ENCODE assay signal across 15 cellular contexts in the genomic region with DNA sequence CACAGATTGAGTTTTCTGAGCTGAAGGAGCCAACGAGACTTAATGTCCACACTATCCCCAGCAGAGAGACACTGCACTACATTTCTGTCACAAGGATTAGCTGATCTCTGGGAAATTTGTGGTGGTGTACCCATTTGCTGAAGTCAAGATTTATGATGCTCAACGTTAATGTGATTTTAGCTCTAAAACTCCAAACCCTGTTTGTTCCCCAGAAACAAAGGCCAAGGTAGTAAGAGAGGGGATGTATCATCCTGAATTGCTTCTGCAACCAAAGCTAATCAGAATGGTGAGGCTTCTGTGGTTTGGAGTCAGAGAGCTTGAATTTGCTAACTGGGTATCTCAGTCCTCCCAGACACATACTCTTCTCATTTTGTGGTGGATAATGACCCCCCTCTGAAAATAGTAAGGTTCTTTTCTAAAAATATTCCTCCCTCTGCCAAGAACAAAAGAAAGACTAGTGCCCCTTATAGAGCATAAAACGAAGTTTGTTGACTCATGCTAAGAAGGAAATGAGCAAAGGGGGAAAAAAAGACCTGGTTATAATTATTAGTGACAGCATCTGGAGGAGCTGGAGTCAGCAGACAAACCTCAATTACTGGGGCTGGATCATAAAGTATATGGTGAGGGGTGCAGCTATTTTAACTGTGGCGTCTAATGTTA.
DNase-seq lines count a peak whose midpoint lies in the region; ATAC-seq, FAIRE-seq and TF ChIP-seq lines count a peak whose summit lies in the region.
"Had no signal": no experiment of that assay in that cellular context is flagged by ENCODE, and none has a peak within 500 bp of the region (broad histone marks: within the 10 kb centered on the region; RNA-seq: fewer than 3 reads in every experiment).

No MANE protein-coding gene starts in this region.

- CTCF ChIA-PET in A673 (lab: Charles Lee), result no interaction called here

- H3K27me3 ChIP-seq in A673 (replicated peaks; ENCODE audit: insufficient read depth, low read depth, low read length, poor library complexity), result no peaks in the 10 kb centered on the region
- H3K27me3 ChIP-seq: heart right ventricle, upper lobe of right lung had no signal

- ATAC-seq in HG02642 (IDR thresholded peaks at IDR 0.05; ENCODE audit: poor library complexity, unreplicated experiment), result no peak
- ATAC-seq: effector memory CD8-positive, alpha-beta T cell; upper lobe of right lung had no signal

- no peak overlapping the region for H3K27ac Mint-ChIP-seq in nephron progenitor cell
- H3K27ac Mint-ChIP-seq: effector memory CD8-positive, alpha-beta T cell had no signal

- DNase-seq in A673 (ENCODE audit: low spot score), result peak; percentile 69
- DNase-seq in H54 (ENCODE audit: insufficient read length, low spot score), result no peak
- DNase-seq in NOMO-1 treated with DMSO at 0.1 percent for 48 hours (lab: John Stamatoyannopoulos, UW; ENCODE audit: unreplicated experiment), result peak; percentile 69
- DNase-seq in fibroblast of pulmonary artery (ENCODE audit: low read depth), result peak; percentile 17
- DNase-seq in NCI-H2171 treated with DMSO at 0.1 percent for 48 hours (lab: John Stamatoyannopoulos, UW), result no peak
- DNase-seq in ecto neural progenitor cell (ENCODE audit: low spot score), result no peak
- no peak for DNase-seq in nephron progenitor cell
- DNase-seq: activated CD4-positive, CD25-positive, alpha-beta regulatory T cell; DMS79; effector memory CD8-positive, alpha-beta T cell; heart right ventricle; NCI-H524; stimulated activated CD4-positive, alpha-beta T cell treated with anti-CD3 and anti-CD28 coated beads, Interleukin-15, amount 100 ng/mL, for 24 hours; upper lobe of right lung had no signal

- no peaks in the 10 kb centered on the region for H3K9me3 Mint-ChIP-seq in nephron progenitor cell

- TF ChIP-seq POLR2A in H54 (IDR thresholded peaks at IDR 0.05; ENCODE audit: low read depth, low read length), result no peak

- H3K36me3 Mint-ChIP-seq in nephron progenitor cell (ENCODE audit: low read depth), result no peaks in the 10 kb centered on the region

- TF ChIP-seq CTCF in A673 (conservative IDR thresholded peaks at IDR 0.05; ENCODE audit: low read depth, low read length) (no peak), fibroblast of pulmonary artery (IDR thresholded peaks at IDR 0.05; ENCODE audit: low read length, missing control alignments) (no peak), nephron progenitor cell (IDR thresholded peaks at IDR 0.05) (no peak)

- H3K4me1 ChIP-seq in A673 (ENCODE audit: insufficient read depth, low read length, poor library complexity, severe bottlenecking), result no peaks in the 10 kb centered on the region
- H3K4me1 ChIP-seq: heart right ventricle, upper lobe of right lung had no signal

- no peak overlapping the region for H3K4me3 ChIP-seq in A673 (ENCODE audit: low read depth, low read length, poor library complexity, severe bottlenecking)
- no peak overlapping the region for H3K4me3 ChIP-seq in fibroblast of pulmonary artery (replicated peaks; ENCODE audit: low read depth, low read length)
- H3K4me3 ChIP-seq: heart right ventricle, upper lobe of right lung had no signal

- H3K36me3 ChIP-seq in A673 (ENCODE audit: insufficient read depth, low read length, poor library complexity, severe bottlenecking), result no peaks in the 10 kb centered on the region
- H3K36me3 ChIP-seq: heart right ventricle, upper lobe of right lung had no signal

- POLR2A ChIA-PET in A673 (lab: Charles Lee; ENCODE audit: low non-redundant PET), result no interaction called here

- BruUV-seq in A673 (replicated peaks; lab: Mats Ljungman, UMichigan), result no TSS peak

- H3K9me3 ChIP-seq in A673 (ENCODE audit: low read depth, low read length, poor library complexity, severe bottlenecking), result no peaks in the 10 kb centered on the region
- H3K9me3 ChIP-seq: heart right ventricle, upper lobe of right lung had no signal

- peaks cover 28% of the 10 kb centered on the region for H3K4me1 Mint-ChIP-seq in nephron progenitor cell

- H3K4me3 Mint-ChIP-seq in nephron progenitor cell, result no peak overlapping the region
- H3K4me3 Mint-ChIP-seq: effector memory CD8-positive, alpha-beta T cell had no signal

- intact Hi-C loops in A673 (cut with micrococcal nuclease; ENCODE audit: unreplicated experiment), result no loop called here

- H3K27me3 Mint-ChIP-seq in nephron progenitor cell (ENCODE audit: low read depth, poor library complexity), result peaks cover 2% of the 10 kb centered on the region
- H3K27me3 Mint-ChIP-seq: effector memory CD8-positive, alpha-beta T cell had no signal

- no peak overlapping the region for H3K27ac ChIP-seq in A673 (ENCODE audit: low read depth, low read length, poor library complexity, severe bottlenecking)
- H3K27ac ChIP-seq: heart right ventricle, upper lobe of right lung had no signal

- FAIRE-seq in H54 (lab: Jason Lieb, UNC), result peak; percentile 81

Comparison
In these comparisons a context has a peak if more than half of its experiments do, and no peak if none do; other contexts are left out.
1. DNase-seq: peak in A673 (single experiment), NOMO-1 treated with DMSO at 0.1 percent for 48 hours (single experiment) and fibroblast of pulmonary artery (single experiment); none in H54 (single experiment), NCI-H2171 treated with DMSO at 0.1 percent for 48 hours (single experiment), ecto neural progenitor cell (single experiment) and nephron progenitor cell (single experiment).